In genomic region chrX:23820235-23820782, GRCh38 we compare ENCODE assay signal across 19 cellular contexts. TPM values are rescaled to one million over a fixed set of nuclear protein-coding genes. Genes with fewer than 3 reads are reported as not detected.
DNase-seq lines count a peak whose midpoint lies in the region; ATAC-seq and TF ChIP-seq lines count a peak whose summit lies in the region.
"Had no signal": no experiment of that assay in that cellular context is flagged by ENCODE, and none has a peak within 500 bp of the region (broad histone marks: within the 10 kb centered on the region; RNA-seq: fewer than 3 reads in every experiment).

No MANE protein-coding gene starts in this region.

- H3K9me3 ChIP-seq in PC-3 (ENCODE audit: low read length): no peaks in the 10 kb centered on the region
- H3K9me3 ChIP-seq: heart left ventricle, prostate gland, thoracic aorta had no signal

- H3K27ac Mint-ChIP-seq in HFFc6: no peak overlapping the region
- H3K27ac Mint-ChIP-seq: activated CD4-positive, alpha-beta T cell treated with anti-CD3 and anti-CD28 coated beads, Interleukin-2, amount 10 ng/mL, durations not matched to agents 7 days and 5 days; immature natural killer cell; stimulated activated naive B cell treated with anti-CD40 and anti-IgM and Interleukin-4, amounts not matched to agents 10 μg/mL and 1 μg/mL and 100 μg/mL, for 72 hours; T-helper 17 cell had no signal

- POLR2A ChIA-PET in PC-3 (lab: Charles Lee; ENCODE audit: unreplicated experiment): no interaction called here

- H3F3A ChIP-seq in PC-3 (ENCODE audit: low read length, unreplicated experiment): no peaks in the 10 kb centered on the region

- H3K27ac ChIP-seq in PC-3 (ENCODE audit: low read length): peak overlapping the region; percentile 98
- H3K27ac ChIP-seq: heart left ventricle, prostate gland, thoracic aorta had no signal

- ATAC-seq in PC-3: peak; percentile 47
- ATAC-seq: heart left ventricle; stimulated activated naive B cell treated with anti-CD40 and anti-IgM and Interleukin-4, amounts not matched to agents 10 μg/mL and 1 μg/mL and 100 μg/mL, for 72 hours; T-helper 17 cell had no signal

- H3K4me3 ChIP-seq in PC-3 (ENCODE audit: low read length): no peak overlapping the region
- H3K4me3 ChIP-seq in epithelial cell of esophagus (ENCODE audit: low read length): no peak overlapping the region
- H3K4me3 ChIP-seq: heart left ventricle, prostate gland, thoracic aorta had no signal

- H3K79me2 ChIP-seq in PC-3 (ENCODE audit: low read length): no peaks in the 10 kb centered on the region

- no peaks in the 10 kb centered on the region for H4K20me1 ChIP-seq in PC-3 (ENCODE audit: low read length)

- peaks cover 12% of the 10 kb centered on the region for H3K4me1 Mint-ChIP-seq in HFFc6 (ENCODE audit: low read depth)
- H3K4me1 Mint-ChIP-seq: T-helper 17 cell had no signal

- no peaks in the 10 kb centered on the region for H3K27me3 Mint-ChIP-seq in HFFc6 (ENCODE audit: insufficient read depth)
- H3K27me3 Mint-ChIP-seq: activated CD4-positive, alpha-beta T cell treated with anti-CD3 and anti-CD28 coated beads, Interleukin-2, amount 10 ng/mL, durations not matched to agents 7 days and 5 days; stimulated activated naive B cell treated with anti-CD40 and anti-IgM and Interleukin-4, amounts not matched to agents 10 μg/mL and 1 μg/mL and 100 μg/mL, for 72 hours; T-helper 17 cell had no signal

- peak; percentile 56 for DNase-seq in DMS53 (lab: John Stamatoyannopoulos, UW)
- peak; percentile 13 for DNase-seq in HFFc6
- peak; percentile 76 for DNase-seq in PC-3
- DNase-seq in epithelial cell of esophagus (ENCODE audit: low read depth): peak; percentile 48
- DNase-seq in NCI-H1417 treated with DMSO at 0.1 percent for 48 hours (lab: John Stamatoyannopoulos, UW): no peak
- no peak for DNase-seq in NCI-H446 (lab: John Stamatoyannopoulos, UW)
- DNase-seq in GF-D8 (lab: John Stamatoyannopoulos, UW): no peak
- no peak for DNase-seq in COLO668 (lab: John Stamatoyannopoulos, UW; ENCODE audit: unreplicated experiment)
- DNase-seq: activated CD4-positive, alpha-beta T cell treated with anti-CD3 and anti-CD28 coated beads, Interleukin-2, amount 10 ng/mL, durations not matched to agents 7 days and 5 days; heart left ventricle; immature natural killer cell; NCI-H187; SIG-M5; stimulated activated naive B cell treated with anti-CD40 and anti-IgM and Interleukin-4, amounts not matched to agents 10 μg/mL and 1 μg/mL and 100 μg/mL, for 72 hours; T-helper 17 cell had no signal

- no peaks in the 10 kb centered on the region for H3K36me3 Mint-ChIP-seq in HFFc6 (ENCODE audit: low read depth)
- H3K36me3 Mint-ChIP-seq: CD14-positive monocyte; immature natural killer cell; stimulated activated naive B cell treated with anti-CD40 and anti-IgM and Interleukin-4, amounts not matched to agents 10 μg/mL and 1 μg/mL and 100 μg/mL, for 72 hours had no signal

- no peaks in the 10 kb centered on the region for H3K27me3 ChIP-seq in PC-3 (ENCODE audit: low read length)

- no peak overlapping the region for H3K4me3 Mint-ChIP-seq in HFFc6
- H3K4me3 Mint-ChIP-seq: activated CD4-positive, alpha-beta T cell treated with anti-CD3 and anti-CD28 coated beads, Interleukin-2, amount 10 ng/mL, durations not matched to agents 7 days and 5 days; CD14-positive monocyte; immature natural killer cell; neural crest cell; stimulated activated naive B cell treated with anti-CD40 and anti-IgM and Interleukin-4, amounts not matched to agents 10 μg/mL and 1 μg/mL and 100 μg/mL, for 72 hours; T-helper 17 cell had no signal

- no peaks in the 10 kb centered on the region for H3K36me3 ChIP-seq in PC-3 (ENCODE audit: low read depth, low read length)
- H3K36me3 ChIP-seq: heart left ventricle, prostate gland, thoracic aorta had no signal

- H3K4me2 ChIP-seq in PC-3 (ENCODE audit: low read length): no peak overlapping the region

- TF ChIP-seq CTCF in HFFc6 (IDR thresholded peaks at IDR 0.05) (no peak), PC-3 (conservative IDR thresholded peaks at IDR 0.05; ENCODE audit: low read depth, low read length) (no peak), epithelial cell of esophagus (IDR thresholded peaks at IDR 0.05; ENCODE audit: insufficient read depth, low read depth, low read length, missing control alignments) (peak; percentile 26)

- intact Hi-C loops in PC-3 (cut with micrococcal nuclease): loop anchor here (1.0 to 5.0 kb wide), 3 partner anchors 13 to 62 kb away; partner anchors contain the start of gene SAT1

- no peaks in the 10 kb centered on the region for H3K9me3 Mint-ChIP-seq in HFFc6
- H3K9me3 Mint-ChIP-seq: activated CD4-positive, alpha-beta T cell treated with anti-CD3 and anti-CD28 coated beads, Interleukin-2, amount 10 ng/mL, durations not matched to agents 7 days and 5 days; immature natural killer cell; neural crest cell; stimulated activated naive B cell treated with anti-CD40 and anti-IgM and Interleukin-4, amounts not matched to agents 10 μg/mL and 1 μg/mL and 100 μg/mL, for 72 hours had no signal

- peak overlapping the region; percentile 87; the same call in 1 of the 2 replicates for H3K9ac ChIP-seq in PC-3 (ENCODE audit: low read length)

- no peak overlapping the region for H2AFZ ChIP-seq in PC-3 (ENCODE audit: low read length)

- BruUV-seq in PC-3 (replicated peaks; lab: Mats Ljungman, UMichigan): no TSS peak

- H3K4me1 ChIP-seq in PC-3 (ENCODE audit: insufficient read depth, low read length): peaks cover 27% of the 10 kb centered on the region
- H3K4me1 ChIP-seq: heart left ventricle, prostate gland had no signal

- H3K9me2 ChIP-seq in PC-3 (replicated peaks; ENCODE audit: low read length): no peaks in the 10 kb centered on the region

- CTCF ChIA-PET in PC-3 (lab: Charles Lee): interaction anchor here (0.6 to 0.9 kb wide), 2 partner anchors 38 to 140 kb away, joined by 3 to 6 read pairs; no protein-coding TSS in a partner anchor

RNA-seq across cellular contexts. Expression of gene SAT1, which starts 37.3 kb away (rescaled TPM):
- total RNA-seq in HFFc6 (2021; fragmentation: NEBNext Ultra II Directional; extraction: Animal tissue kit (Norgen Biotek cat#: 25700)): 10 to 100 TPM; 65.4 to 79.0 (median 75.3) TPM
- 414 and 448 TPM in 2 replicates for total RNA-seq in PC-3 (2014; rRNA removed)

Comparison
In these comparisons a context has a peak if more than half of its experiments do, and no peak if none do; other contexts are left out.
1. DNase-seq: peak in DMS53 (single experiment), HFFc6 (single experiment), PC-3 (single experiment) and epithelial cell of esophagus (single experiment); none in NCI-H1417 treated with DMSO at 0.1 percent for 48 hours (single experiment), NCI-H446 (0 of 2), GF-D8 (single experiment) and COLO668 (single experiment).